In genomic region chr7:135800560-135800959, GRCh38 we compare ENCODE assay signal across 2 cellular contexts.
TF ChIP-seq lines count a peak whose summit lies in the region.

No MANE protein-coding gene starts in this region.

TF ChIP-seq in SK-N-SH, 30 proteins besides CTCF, POLR2A, EP300 and RAD21 (continued from another document):
- TF ChIP-seq FOXJ3 (CRISPR knock-in tag; IDR thresholded peaks at IDR 0.05): no peak
- no peak for TF ChIP-seq SMC3 (IDR thresholded peaks at IDR 0.05; ENCODE audit: low read depth, low read length)
- no peak for TF ChIP-seq ELF1 (IDR thresholded peaks at IDR 0.05)
- no peak for TF ChIP-seq IRF3 (IDR thresholded peaks at IDR 0.05; ENCODE audit: low read depth, low read length)
- no peak for TF ChIP-seq FOSL2 (IDR thresholded peaks at IDR 0.05; ENCODE audit: borderline replicate concordance, low read depth)
- TF ChIP-seq JUND (IDR thresholded peaks at IDR 0.05): no peak
- TF ChIP-seq RFX5 (IDR thresholded peaks at IDR 0.05; ENCODE audit: low read length): no peak
- no peak for TF ChIP-seq ZBTB33 (IDR thresholded peaks at IDR 0.05; ENCODE audit: borderline replicate concordance, low read depth)
- TF ChIP-seq MEF2A (IDR thresholded peaks at IDR 0.05; ENCODE audit: borderline replicate concordance, low read depth): no peak
- no peak for TF ChIP-seq POLR2AphosphoS5 (IDR thresholded peaks at IDR 0.05; ENCODE audit: low read depth, low read length)

TF ChIP-seq in SK-N-SH treated with all-trans-retinoic acid at 6 μM for 48 hours, 23 proteins besides CTCF, POLR2A, EP300 and RAD21 (continued from another document):
- TF ChIP-seq TCF4 (CRISPR knock-in tag; IDR thresholded peaks at IDR 0.05; ENCODE audit: borderline replicate concordance) (no peak), TSHZ2 (CRISPR knock-in tag; IDR thresholded peaks at IDR 0.05) (no peak), POU6F1 (CRISPR knock-in tag; IDR thresholded peaks at IDR 0.05; ENCODE audit: borderline replicate concordance, low read depth) (no peak), ZC3H10 (CRISPR knock-in tag; IDR thresholded peaks at IDR 0.05) (no peak), PATZ1 (CRISPR knock-in tag; IDR thresholded peaks at IDR 0.05; ENCODE audit: borderline replicate concordance) (no peak), ESRRG (CRISPR knock-in tag; IDR thresholded peaks at IDR 0.05) (no peak), RARB (CRISPR knock-in tag; IDR thresholded peaks at IDR 0.05) (no peak)
